Comparison of ENCODE assay signal across 14 cellular contexts in genomic region chr17:73532441-73532901, GRCh38.
A peak's percentile ranks its signal among the peaks of the same experiment; 100 is the strongest.
DNase-seq lines count a peak whose midpoint lies in the region; ATAC-seq and TF ChIP-seq lines count a peak whose summit lies in the region.
"Had no signal": no experiment of that assay in that cellular context is flagged by ENCODE, and none has a peak within 500 bp of the region (broad histone marks: within the 10 kb centered on the region; RNA-seq: fewer than 3 reads in every experiment).

No MANE protein-coding gene starts in this region.

- H3K9me3 Mint-ChIP-seq in nephron progenitor cell, result no peaks in the 10 kb centered on the region
- H3K9me3 Mint-ChIP-seq: activated T-cell treated with anti-CD3 and anti-CD28 coated beads, Interleukin-2, amount 50 U/mL, for 4 hours had no signal

- peak; percentile 57 for DNase-seq in ELF-1 (ENCODE audit: low read depth, low spot score)
- peak; percentile 90 for DNase-seq in NCI-H1436 treated with DMSO at 0.1 percent for 48 hours (lab: John Stamatoyannopoulos, UW)
- peak; percentile 37 to 38 for DNase-seq in SHP77 (lab: John Stamatoyannopoulos, UW)
- DNase-seq in nephron progenitor cell, result no peak
- DNase-seq in midbrain (lab: John Stamatoyannopoulos, UW), result no peak
- DNase-seq in globus pallidus (ENCODE audit: low spot score), result no peak
- DNase-seq: activated CD4-positive, alpha-beta T cell treated with anti-CD3 and anti-CD28 coated beads for 4 hours; activated T-cell treated with anti-CD3 and anti-CD28 coated beads, Interleukin-2, amount 50 U/mL, for 4 hours; dermis blood vessel endothelial cell; lower lobe of right lung; NCI-H1694; PC-9; T-helper 17 cell had no signal

- H3K27ac Mint-ChIP-seq in nephron progenitor cell, result peak overlapping the region; percentile 65
- H3K27ac Mint-ChIP-seq: T-helper 17 cell had no signal

- no peak overlapping the region for H3K4me3 Mint-ChIP-seq in nephron progenitor cell
- H3K4me3 Mint-ChIP-seq: activated T-cell treated with anti-CD3 and anti-CD28 coated beads, Interleukin-2, amount 50 U/mL, for 4 hours; T-helper 17 cell had no signal

- H3K27me3 Mint-ChIP-seq in nephron progenitor cell (ENCODE audit: low read depth, poor library complexity), result peaks cover 24% of the 10 kb centered on the region
- H3K27me3 Mint-ChIP-seq: T-helper 17 cell had no signal

- H3K4me1 Mint-ChIP-seq in nephron progenitor cell, result peaks cover 81% of the 10 kb centered on the region

- no peaks in the 10 kb centered on the region for H3K36me3 Mint-ChIP-seq in nephron progenitor cell (ENCODE audit: low read depth)

- ATAC-seq in GM19452 (IDR thresholded peaks at IDR 0.05; ENCODE audit: unreplicated experiment), result no peak
- ATAC-seq: activated T-cell treated with anti-CD3 and anti-CD28 coated beads, Interleukin-2, amount 50 U/mL, for 4 hours; lower lobe of right lung; T-helper 17 cell had no signal

- TF ChIP-seq CTCF in nephron progenitor cell (IDR thresholded peaks at IDR 0.05), result no peak

Comparison
In these comparisons a context has a peak if more than half of its experiments do, and no peak if none do; other contexts are left out.
1. DNase-seq: peak in ELF-1 (single experiment), NCI-H1436 treated with DMSO at 0.1 percent for 48 hours (single experiment) and SHP77 (2 of 2); none in nephron progenitor cell (single experiment), midbrain (single experiment) and globus pallidus (single experiment).